17 cellular contexts compared by ENCODE assay signal in genomic region chr10:91574236-91574635, GRCh38. TPM values are rescaled to one million over a fixed set of nuclear protein-coding genes. Genes with fewer than 3 reads are reported as not detected.
A peak's percentile ranks its signal among the peaks of the same experiment; 100 is the strongest.
DNase-seq lines count a peak whose midpoint lies in the region; ATAC-seq and TF ChIP-seq lines count a peak whose summit lies in the region.
"Had no signal": no experiment of that assay in that cellular context is flagged by ENCODE, and none has a peak within 500 bp of the region (broad histone marks: within the 10 kb centered on the region; RNA-seq: fewer than 3 reads in every experiment).

No MANE protein-coding gene starts in this region.

- H3K23ac ChIP-seq in trophoblast cell (ENCODE audit: low read length), result no peak overlapping the region

- H3K14ac ChIP-seq in trophoblast cell (ENCODE audit: low read length), result no peak overlapping the region

- intact Hi-C loops in right cardiac atrium (cut with DNase I), result no loop called here
- intact Hi-C loops in dorsolateral prefrontal cortex (cut with DNase I), result no loop called here
- intact Hi-C loops in PC-3 (cut with micrococcal nuclease), result no loop called here

- no peak overlapping the region for H4K12ac ChIP-seq in trophoblast cell (ENCODE audit: low read depth, low read length)

- H3K9ac ChIP-seq in trophoblast cell (ENCODE audit: low read length), result no peak overlapping the region
- H3K9ac ChIP-seq in PC-3 (ENCODE audit: low read length), result no peak overlapping the region
- H3K9ac ChIP-seq: BLaER1 had no signal

- no peak overlapping the region for H3K18ac ChIP-seq in trophoblast cell (ENCODE audit: low read length)

- H3K79me1 ChIP-seq in trophoblast cell (ENCODE audit: low read length), result no peaks in the 10 kb centered on the region

- H4K8ac ChIP-seq in trophoblast cell (ENCODE audit: low read depth, low read length), result no peak overlapping the region

- BruUV-seq in PC-3 (replicated peaks; lab: Mats Ljungman, UMichigan), result no TSS peak

- no peak for TF ChIP-seq CTCF in cardiac muscle cell (IDR thresholded peaks at IDR 0.05; ENCODE audit: low read depth, low read length)
- no peak for TF ChIP-seq CTCF in dorsolateral prefrontal cortex (IDR thresholded peaks at IDR 0.05 in 54 of 56, conservative IDR thresholded peaks at IDR 0.05 in 2 of 56; ENCODE audit: low read depth in 1 of 56, partially characterized antibody in 56 of 56)
- no peak for TF ChIP-seq CTCF in PC-3 (conservative IDR thresholded peaks at IDR 0.05; ENCODE audit: low read depth, low read length)

- DNase-seq in cardiac muscle cell (ENCODE audit: low read depth in 1 of 2, low spot score in 1 of 2) (no peak), right cardiac atrium (no peak), dorsolateral prefrontal cortex (no peak), trophoblast cell (no peak), PC-3 (no peak), hippocampal formation (lab: John Stamatoyannopoulos, UW) (no peak), epidermal melanocyte (ENCODE audit: insufficient read length, low spot score) (no peak)
- DNase-seq: 8988T; AML-193; Caco-2; CD8-positive, alpha-beta memory T cell; DND-41; GF-D8 had no signal

- H3K4me3 ChIP-seq in cardiac muscle cell (no peak overlapping the region), right cardiac atrium (ENCODE audit: low read length) (no peak overlapping the region), dorsolateral prefrontal cortex (peak overlapping the region in 1 of 59 donors; percentile 27), trophoblast cell (ENCODE audit: low read depth, low read length) (no peak overlapping the region), PC-3 (ENCODE audit: low read length) (no peak overlapping the region)
- H3K4me3 ChIP-seq: BLaER1 had no signal

- H3K4me1 ChIP-seq in cardiac muscle cell (ENCODE audit: low read depth) (peaks cover 26% of the 10 kb centered on the region), right cardiac atrium (ENCODE audit: control insufficient read depth, insufficient read depth, low read length) (no peaks in the 10 kb centered on the region), trophoblast cell (ENCODE audit: control insufficient read depth in 1 of 2, insufficient read depth in 2 of 2, low read length in 2 of 2) (peaks cover 13 to 16% of the 10 kb centered on the region in 2 experiments), PC-3 (ENCODE audit: insufficient read depth, low read length) (peaks cover 21% of the 10 kb centered on the region)
- H3K4me1 ChIP-seq: Caco-2 had no signal

- CTCF ChIA-PET in PC-3 (lab: Charles Lee), result no interaction called here

- peak overlapping the region; percentile 37 for H2BK5ac ChIP-seq in trophoblast cell (ENCODE audit: low read depth, low read length, poor library complexity)

- H3K9me3 ChIP-seq in cardiac muscle cell (ENCODE audit: low read depth) (no peaks in the 10 kb centered on the region), right cardiac atrium (ENCODE audit: control insufficient read depth, low read length) (no peaks in the 10 kb centered on the region), trophoblast cell (ENCODE audit: insufficient read depth, low read depth, low read length) (no peaks in the 10 kb centered on the region), PC-3 (ENCODE audit: low read length) (no peaks in the 10 kb centered on the region)
- H3K9me3 ChIP-seq: BLaER1 had no signal

- no peak overlapping the region for H2BK120ac ChIP-seq in trophoblast cell (ENCODE audit: insufficient read depth, low read length, poor library complexity)

- no peaks in the 10 kb centered on the region for H3K79me2 ChIP-seq in trophoblast cell (ENCODE audit: control insufficient read depth, insufficient read depth, low read length, poor library complexity)
- H3K79me2 ChIP-seq in PC-3 (ENCODE audit: low read length), result no peaks in the 10 kb centered on the region

- no peak overlapping the region for H3K4ac ChIP-seq in trophoblast cell (ENCODE audit: low read depth, low read length)

- H3K9me2 ChIP-seq in PC-3 (replicated peaks; ENCODE audit: low read length), result no peaks in the 10 kb centered on the region

- WGBS in right cardiac atrium, result 95% methylated on average over 8 of the region's 8 CpGs
- no CpG with 5 or more reads among the region's 8 CpGs for WGBS in trophoblast cell (ENCODE audit: extremely low coverage, insufficient coverage, insufficient read length)

- no peaks in the 10 kb centered on the region for H4K20me1 ChIP-seq in PC-3 (ENCODE audit: low read length)
- H4K20me1 ChIP-seq: BLaER1 had no signal

- H4K91ac ChIP-seq in trophoblast cell (ENCODE audit: low read depth, low read length), result no peak overlapping the region

- no peak overlapping the region for H2AK5ac ChIP-seq in trophoblast cell (ENCODE audit: low read length)

- H3K27ac ChIP-seq in cardiac muscle cell, result peak overlapping the region; percentile 69
- no peak overlapping the region for H3K27ac ChIP-seq in right cardiac atrium (ENCODE audit: low read length)
- H3K27ac ChIP-seq in dorsolateral prefrontal cortex, result peak overlapping the region in 38 of 59 donors; percentile 30 to 85 (median 58)
- no peak overlapping the region for H3K27ac ChIP-seq in trophoblast cell (ENCODE audit: low read depth, low read length)
- H3K27ac ChIP-seq in temporal lobe (ENCODE audit: low read depth, low read length), result peak overlapping the region; percentile 36
- H3K27ac ChIP-seq in PC-3 (ENCODE audit: low read length), result no peak overlapping the region
- H3K27ac ChIP-seq: BLaER1, HL-60 had no signal

- H3K4me2 ChIP-seq in trophoblast cell (ENCODE audit: low read length), result no peak overlapping the region
- no peak overlapping the region for H3K4me2 ChIP-seq in PC-3 (ENCODE audit: low read length)
- H3K4me2 ChIP-seq: BLaER1 had no signal

- H3K36me3 ChIP-seq in cardiac muscle cell (no peaks in the 10 kb centered on the region), trophoblast cell (ENCODE audit: control insufficient read depth in 1 of 2, insufficient read depth in 2 of 2, low read length in 2 of 2) (no peaks in the 10 kb centered on the region), PC-3 (ENCODE audit: low read depth, low read length) (no peaks in the 10 kb centered on the region)
- H3K36me3 ChIP-seq: BLaER1 had no signal

- ATAC-seq in right cardiac atrium, result no peak
- ATAC-seq in PC-3, result no peak
- ATAC-seq: HCT116 had no signal

- POLR2A ChIA-PET in PC-3 (lab: Charles Lee; ENCODE audit: unreplicated experiment), result no interaction called here

- no peak overlapping the region for H2AFZ ChIP-seq in trophoblast cell (ENCODE audit: insufficient read depth, low read length, poor library complexity)
- H2AFZ ChIP-seq in PC-3 (ENCODE audit: low read length), result no peak overlapping the region

- no peaks in the 10 kb centered on the region for H3K27me3 ChIP-seq in cardiac muscle cell
- no peaks in the 10 kb centered on the region for H3K27me3 ChIP-seq in right cardiac atrium (ENCODE audit: control insufficient read depth, insufficient read depth)
- no peaks in the 10 kb centered on the region for H3K27me3 ChIP-seq in dorsolateral prefrontal cortex
- H3K27me3 ChIP-seq in trophoblast cell (ENCODE audit: insufficient read depth, low read length), result no peaks in the 10 kb centered on the region
- H3K27me3 ChIP-seq in PC-3 (ENCODE audit: low read length), result no peaks in the 10 kb centered on the region
- H3K27me3 ChIP-seq: BLaER1 had no signal

- no peaks in the 10 kb centered on the region for H3F3A ChIP-seq in PC-3 (ENCODE audit: low read length, unreplicated experiment)

- H2BK12ac ChIP-seq in trophoblast cell (ENCODE audit: low read length), result peak overlapping the region; percentile 12

RNA-seq across cellular contexts. Expression of gene PPP1R3C, which starts 58.6 kb away (rescaled TPM):
- total RNA-seq in cardiac muscle cell (51.7 and 90.7 TPM in 2 replicates), right cardiac atrium (100 to 1,000 TPM; 162 to 222 (median 203) TPM), dorsolateral prefrontal cortex (100 to 1,000 TPM in 2 of 120 experiments, 10 to 100 TPM in 118; 20.8 to 122 (median 43.9) TPM), temporal lobe (22.9 TPM), PC-3 (2014; rRNA removed) (0.17 TPM in 1 of 2 replicates, not detected in the other)
- polyA plus RNA-seq in cardiac muscle cell (52.1 and 81.4 TPM in 2 replicates), right cardiac atrium (146 TPM)
- 0.08 and 0.14 TPM in 2 replicates for polyA plus RNA-seq in trophoblast cell (2013)
- total RNA-seq: Caco-2; CD8-positive, alpha-beta memory T cell had no signal
- polyA plus RNA-seq: CD8-positive, alpha-beta memory T cell had no signal

Comparison
In these comparisons a context has a peak if more than half of its experiments do, and no peak if none do; other contexts are left out.
1. H3K27ac ChIP-seq: peak in cardiac muscle cell (single experiment), dorsolateral prefrontal cortex (38 of 59) and temporal lobe (single experiment); none in right cardiac atrium (single experiment), trophoblast cell (single experiment) and PC-3 (single experiment).
2. RNA of gene PPP1R3C, which starts 58.6 kb away (total RNA-seq): 162 to 222 TPM in right cardiac atrium, 51.7 to 90.7 TPM in cardiac muscle cell, 20.8 to 122 TPM in dorsolateral prefrontal cortex and 22.9 TPM in temporal lobe (single experiment); 0.17 TPM in PC-3; every median in the first group is over 10 times any median in the second.